Comparison of ENCODE assay signal across 11 cellular contexts in the genomic region with DNA sequence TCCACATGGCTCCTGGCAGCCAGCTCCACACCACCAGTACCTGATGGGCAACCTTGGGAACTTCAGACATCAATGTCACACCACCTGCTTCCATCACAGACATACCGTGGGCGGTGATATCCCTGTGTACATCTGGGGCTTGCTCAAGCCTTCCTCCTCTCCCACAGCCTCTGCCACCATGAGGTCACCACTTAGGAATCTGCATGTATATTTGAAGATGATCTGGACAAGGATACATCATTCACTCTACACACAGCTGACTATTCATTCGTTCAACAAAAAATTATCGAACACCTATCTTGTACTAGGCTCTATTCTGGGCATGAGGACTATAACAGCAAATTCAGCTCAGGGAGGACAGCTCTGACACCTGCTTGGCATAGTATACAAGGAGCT. TPM values are rescaled to one million over a fixed set of nuclear protein-coding genes. Genes with fewer than 3 reads are reported as not detected.
DNase-seq lines count a peak whose midpoint lies in the region; ATAC-seq and FAIRE-seq lines count a peak whose summit lies in the region.
"Had no signal": no experiment of that assay in that cellular context is flagged by ENCODE, and none has a peak within 500 bp of the region (broad histone marks: within the 10 kb centered on the region; RNA-seq: fewer than 3 reads in every experiment).

No MANE protein-coding gene starts in this region.

- DNase-seq in DMS53 (lab: John Stamatoyannopoulos, UW) (peak; percentile 55), DMS53 treated with DMSO at 0.1 percent for 48 hours (lab: John Stamatoyannopoulos, UW; ENCODE audit: unreplicated experiment) (no peak), adipocyte (ENCODE audit: low read depth) (peak; percentile 67), iris pigment epithelial cell (ENCODE audit: low read depth) (peak; percentile 92), frontal cortex (ENCODE audit: low spot score in 2 of 2) (no peak), SK-N-DZ (ENCODE audit: low spot score) (no peak)
- no peak for DNase-seq in activated naive CD4-positive, alpha-beta T cell treated with Interleukin-2 at 50 U/mL for 16 hours
- DNase-seq: NCI-H1105 treated with DMSO at 0.1 percent for 48 hours, tibial artery had no signal

- H3K4me1 ChIP-seq in adipocyte (ENCODE audit: control insufficient read depth, insufficient read depth, low read length): peaks cover 19% of the 10 kb centered on the region

- no peak for ATAC-seq in HG03354 (IDR thresholded peaks at IDR 0.05; ENCODE audit: poor library complexity, severe bottlenecking, unreplicated experiment)
- ATAC-seq: gastroesophageal sphincter had no signal

- no peaks in the 10 kb centered on the region for H3K36me3 ChIP-seq in adipocyte (ENCODE audit: control insufficient read depth, insufficient read depth, low read length, severe bottlenecking)

- no peak overlapping the region for H3K4me3 ChIP-seq in adipocyte (ENCODE audit: low read length)
- H3K4me3 ChIP-seq: gastroesophageal sphincter, tibial artery had no signal

- no peak overlapping the region for H3K9ac ChIP-seq in adipocyte (ENCODE audit: low read length)

- H3K27me3 ChIP-seq in adipocyte (replicated peaks; ENCODE audit: control insufficient read depth, insufficient read depth, low read length): no peaks in the 10 kb centered on the region
- H3K27me3 ChIP-seq: gastroesophageal sphincter, tibial artery had no signal

- H3K9me3 ChIP-seq in adipocyte (ENCODE audit: control insufficient read depth, low read length): no peaks in the 10 kb centered on the region
- H3K9me3 ChIP-seq: gastroesophageal sphincter, tibial artery had no signal

- no peak for FAIRE-seq in frontal cortex (lab: Jason Lieb, UNC)

RNA-seq across cellular contexts. Expression of a gene that starts 6.8 kb away (rescaled TPM):
- total RNA-seq in frontal cortex: 33.4 TPM
- polyA plus RNA-seq in SK-N-DZ (2014; cell fraction: cytosol; rRNA removed): 20.6 and 23.3 TPM in 2 replicates
- polyA plus RNA-seq in SK-N-DZ (2014; cell fraction: nucleus; rRNA removed): 26.3 and 39.2 TPM in 2 replicates

Comparison
In these comparisons a context has a peak if more than half of its experiments do, and no peak if none do; other contexts are left out.
1. DNase-seq: peak in DMS53 (single experiment), adipocyte (single experiment) and iris pigment epithelial cell (single experiment); none in DMS53 treated with DMSO at 0.1 percent for 48 hours (single experiment), activated naive CD4-positive, alpha-beta T cell treated with Interleukin-2 at 50 U/mL for 16 hours (single experiment), frontal cortex (0 of 2) and SK-N-DZ (single experiment).